In the genomic region with DNA sequence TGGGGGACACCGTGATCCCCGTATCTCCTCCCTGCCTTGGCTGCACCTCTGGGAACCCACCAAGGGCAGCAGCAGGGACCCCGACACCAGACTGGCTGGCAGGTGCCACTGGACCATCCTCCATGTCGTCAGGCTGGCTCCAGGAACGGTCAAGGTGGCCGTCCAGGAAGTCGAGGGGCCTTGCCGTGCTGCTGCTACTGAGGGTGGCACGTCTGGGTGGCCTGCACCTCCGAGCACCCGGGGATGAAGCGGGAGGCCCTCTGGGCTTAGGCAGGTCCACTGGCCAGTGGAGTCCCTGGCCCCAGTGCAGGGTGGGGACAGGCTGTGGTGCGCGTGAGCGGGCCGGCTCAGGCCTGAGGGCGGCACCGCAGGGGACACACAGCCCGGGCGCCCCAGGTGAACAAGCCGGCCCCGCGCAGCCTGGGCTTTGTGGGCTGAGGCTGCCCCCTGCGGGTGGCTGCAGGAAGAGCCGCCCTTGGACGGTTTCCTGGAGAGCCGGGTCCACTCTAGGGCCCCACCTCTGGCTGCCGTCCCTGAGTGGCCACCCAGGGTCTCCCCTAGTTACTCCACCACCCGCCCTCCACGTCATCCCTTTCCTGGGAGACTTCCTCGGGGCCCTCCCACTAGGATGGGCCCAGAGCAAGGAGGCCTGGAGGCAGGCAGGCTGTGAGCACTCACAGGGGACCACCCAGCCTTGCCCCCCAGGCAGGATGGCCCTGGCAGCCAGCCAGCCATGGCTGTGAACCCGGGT, we compare ENCODE assay signal across 8 cellular contexts. TPM values are rescaled to one million over a fixed set of nuclear protein-coding genes. Genes with fewer than 3 reads are reported as not detected.
DNase-seq lines count a peak whose midpoint lies in the region; ATAC-seq and TF ChIP-seq lines count a peak whose summit lies in the region.

No MANE protein-coding gene starts in this region.

- no peaks in the 10 kb centered on the region for H3K27me3 ChIP-seq in testis

- 44 to 56% methylated on average over 8 to 30 of the region's 32 CpGs for WGBS in testis, 2 donors

- DNase-seq in NCI-H1436 (lab: John Stamatoyannopoulos, UW) (peak; percentile 28), NCI-H1436 treated with DMSO at 0.1 percent for 48 hours (lab: John Stamatoyannopoulos, UW) (no peak), NCI-H69 (lab: John Stamatoyannopoulos, UW) (peak; percentile 44), activated T-cell treated with anti-CD3 and anti-CD28 coated beads for 48 hours (ENCODE audit: low read depth) (peak; percentile 53), nephron progenitor cell (peak; percentile 83), testis (peak; percentile 76)

- H3K4me3 Mint-ChIP-seq in nephron progenitor cell = no peak overlapping the region

- no peak for TF ChIP-seq POLR2A in testis (IDR thresholded peaks at IDR 0.05)

- H3K4me1 ChIP-seq in testis = peaks cover 71% of the 10 kb centered on the region

- ATAC-seq in esophagus mucosa (peak; percentile 54), GM18868 (IDR thresholded peaks at IDR 0.05; ENCODE audit: unreplicated experiment) (no peak)

- H3K9me3 ChIP-seq in testis = no peaks in the 10 kb centered on the region

- H3K27me3 Mint-ChIP-seq in nephron progenitor cell (ENCODE audit: low read depth, poor library complexity) = peaks cover 6% of the 10 kb centered on the region

- no peaks in the 10 kb centered on the region for H3K9me3 Mint-ChIP-seq in nephron progenitor cell

- no peak overlapping the region for H3K27ac Mint-ChIP-seq in nephron progenitor cell

- TF ChIP-seq CTCF in nephron progenitor cell (IDR thresholded peaks at IDR 0.05) (peak; percentile 89), testis (IDR thresholded peaks at IDR 0.05) (peak; percentile 84 to 86 (median 84))

- H3K4me1 Mint-ChIP-seq in nephron progenitor cell = peaks cover 33% of the 10 kb centered on the region

- H3K36me3 ChIP-seq in testis (ENCODE audit: low read depth, missing control alignments) = no peaks in the 10 kb centered on the region

- no peak overlapping the region for H3K4me3 ChIP-seq in testis

- H3K36me3 Mint-ChIP-seq in nephron progenitor cell (ENCODE audit: low read depth) = peaks cover 5% of the 10 kb centered on the region

- H3K27ac ChIP-seq in testis = no peak overlapping the region

- intact Hi-C loops in testis (cut with DNase I; ENCODE audit: low total_unique reads) = no loop called here

RNA-seq across cellular contexts. Expression of gene ZC3H18, which starts 42.8 kb away (rescaled TPM):
- total RNA-seq in esophagus mucosa (21.9 TPM), testis (10 to 100 TPM; 53.8 to 63.7 TPM)
- polyA plus RNA-seq in testis (ENCODE audit: insufficient read depth, low read depth, low replicate concordance) = 59.6 TPM
